ENCODE assay signal across 22 cellular contexts in genomic region chr17:77177002-77177401, GRCh38.
"Had no signal": no experiment of that assay in that cellular context is flagged by ENCODE, and none has a peak within 500 bp of the region (broad histone marks: within the 10 kb centered on the region; RNA-seq: fewer than 3 reads in every experiment).

No MANE protein-coding gene starts in this region.

- H3K36me3 ChIP-seq: neural progenitor cell had no signal

- H3K27me3 ChIP-seq: brain microvascular endothelial cell, foreskin keratinocyte, left lung, neural progenitor cell, stomach, suprapubic skin had no signal

- H3K27ac Mint-ChIP-seq: activated CD8-positive, alpha-beta T cell treated with anti-CD3 and anti-CD28 coated beads, Interleukin-2, amount 10 ng/mL, durations not matched to agents 7 days and 5 days; activated naive CD4-positive, alpha-beta T cell treated with anti-CD3 and anti-CD28 coated beads, Interleukin-2, amount 50 U/mL, for 24 hours; activated T-helper 1 cell treated with anti-CD3 and anti-CD28 coated beads, Interleukin-12 subunit alpha, Interleukin-12 subunit beta, Interleukin-2, Interleukin-4 antibody, amounts not matched to agents 30 ng/mL and 10 ng/mL and 1 ng/mL, durations not matched to agents 14 hours and 24 hours and 36 hours; dendritic cell treated with granulocyte-macrophage colony-stimulating factor and Interleukin-4, amounts not matched to agents 40 ng/mL and 50 ng/mL, for 4 days; neural progenitor cell; stimulated activated memory B cell treated with anti-CD40 and anti-IgM and Interleukin-4, amounts not matched to agents 10 μg/mL and 1 μg/mL and 100 μg/mL, for 72 hours had no signal

- DNase-seq: activated CD4-positive, alpha-beta T cell treated with anti-CD3 and anti-CD28 coated beads, Interleukin-2, amount 50 U/mL, for 1 hour; activated CD4-positive, CD25-positive, alpha-beta regulatory T cell treated with anti-CD3 and anti-CD28 coated beads, Interleukin-2, amount 50 U/mL, for 72 hours; activated CD8-positive, alpha-beta T cell treated with anti-CD3 and anti-CD28 coated beads, Interleukin-2, amount 10 ng/mL, durations not matched to agents 7 days and 5 days; activated gamma-delta T cell; aorta; brain microvascular endothelial cell; caudate nucleus; effector CD8-positive, alpha-beta T cell; foreskin keratinocyte; kidney glomerular epithelial cell; left lung; naive thymus-derived CD4-positive, alpha-beta T cell; stimulated activated CD4-positive, alpha-beta T cell treated with anti-CD3 and anti-CD28 coated beads, Interleukin-2, amount 100 ng/mL, for 24 hours; stomach; WERI-Rb-1 had no signal

- H3K9me3 Mint-ChIP-seq: activated naive CD4-positive, alpha-beta T cell treated with anti-CD3 and anti-CD28 coated beads, Interleukin-2, amount 50 U/mL, for 24 hours had no signal

- H3K4me3 Mint-ChIP-seq: activated CD8-positive, alpha-beta T cell treated with anti-CD3 and anti-CD28 coated beads, Interleukin-2, amount 10 ng/mL, durations not matched to agents 7 days and 5 days; activated naive CD4-positive, alpha-beta T cell treated with anti-CD3 and anti-CD28 coated beads, Interleukin-2, amount 50 U/mL, for 24 hours; activated T-helper 1 cell treated with anti-CD3 and anti-CD28 coated beads, Interleukin-12 subunit alpha, Interleukin-12 subunit beta, Interleukin-2, Interleukin-4 antibody, amounts not matched to agents 30 ng/mL and 10 ng/mL and 1 ng/mL, durations not matched to agents 14 hours and 24 hours and 36 hours; dendritic cell treated with granulocyte-macrophage colony-stimulating factor and Interleukin-4, amounts not matched to agents 40 ng/mL and 50 ng/mL, for 4 days; naive thymus-derived CD4-positive, alpha-beta T cell; neural progenitor cell; stimulated activated memory B cell treated with anti-CD40 and anti-IgM and Interleukin-4, amounts not matched to agents 10 μg/mL and 1 μg/mL and 100 μg/mL, for 72 hours had no signal

- H3K4me1 ChIP-seq: foreskin keratinocyte had no signal

- ATAC-seq: activated CD8-positive, alpha-beta T cell treated with anti-CD3 and anti-CD28 coated beads, Interleukin-2, amount 10 ng/mL, durations not matched to agents 7 days and 5 days; foreskin keratinocyte; left lung; naive thymus-derived CD4-positive, alpha-beta T cell; stimulated activated memory B cell treated with anti-CD40 and anti-IgM and Interleukin-4, amounts not matched to agents 10 μg/mL and 1 μg/mL and 100 μg/mL, for 72 hours had no signal

- H2AFZ ChIP-seq: neural progenitor cell had no signal

- H3K4me2 ChIP-seq: neural progenitor cell had no signal

- H3K4me3 ChIP-seq: left lung, lung, neural progenitor cell, stomach, suprapubic skin had no signal

- H3K27ac ChIP-seq: brain microvascular endothelial cell, foreskin keratinocyte, left lung, neural progenitor cell, suprapubic skin, WERI-Rb-1 had no signal

- H3K27me3 Mint-ChIP-seq: activated naive CD4-positive, alpha-beta T cell treated with anti-CD3 and anti-CD28 coated beads, Interleukin-2, amount 50 U/mL, for 24 hours; dendritic cell treated with granulocyte-macrophage colony-stimulating factor and Interleukin-4, amounts not matched to agents 40 ng/mL and 50 ng/mL, for 4 days; naive thymus-derived CD4-positive, alpha-beta T cell; stimulated activated memory B cell treated with anti-CD40 and anti-IgM and Interleukin-4, amounts not matched to agents 10 μg/mL and 1 μg/mL and 100 μg/mL, for 72 hours had no signal

- H3K9ac ChIP-seq: neural progenitor cell had no signal
